Comparison of ENCODE assay signal across 14 cellular contexts in the genomic region with DNA sequence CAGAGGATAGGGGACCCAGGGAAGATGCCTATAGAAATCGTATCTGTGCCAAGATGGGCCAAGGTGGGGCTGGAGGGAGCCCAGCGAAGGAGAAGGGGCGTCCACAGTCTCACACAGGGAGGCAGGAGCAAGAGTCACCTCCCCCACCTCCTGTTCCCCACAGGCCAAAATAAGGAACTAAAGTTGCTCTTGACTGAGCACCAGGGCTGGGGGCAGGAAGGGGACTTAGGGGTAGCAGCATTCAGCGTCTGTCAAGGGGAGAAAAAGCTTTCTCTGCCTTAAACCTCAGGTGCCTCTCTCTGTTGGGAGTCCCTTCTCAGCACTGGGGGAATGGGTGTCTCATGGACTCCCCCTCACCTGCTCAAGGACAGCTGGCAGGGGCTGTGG. TPM values are rescaled to one million over a fixed set of nuclear protein-coding genes. Genes with fewer than 3 reads are reported as not detected.
DNase-seq lines count a peak whose midpoint lies in the region; ATAC-seq, FAIRE-seq and TF ChIP-seq lines count a peak whose summit lies in the region.
"Had no signal": no experiment of that assay in that cellular context is flagged by ENCODE, and none has a peak within 500 bp of the region (broad histone marks: within the 10 kb centered on the region; RNA-seq: fewer than 3 reads in every experiment).

No MANE protein-coding gene starts in this region.

- peak overlapping the region; percentile 38 for H3K4me3 Mint-ChIP-seq in activated naive CD4-positive, alpha-beta T cell treated with anti-CD3 and anti-CD28 coated beads, Interleukin-2, amount 10 ng/mL, durations not matched to agents 7 days and 5 days

- CTCF ChIA-PET in activated naive CD4-positive, alpha-beta T cell treated with anti-CD3 and anti-CD28 coated beads, Interleukin-2, amount 10 ng/mL, durations not matched to agents 7 days and 5 days (lab: Charles Lee) = no interaction called here

- peak overlapping the region; percentile 28 to 60 for H3K9ac ChIP-seq in colonic mucosa (ENCODE audit: low read depth in 2 of 2, low read length in 2 of 2)

- H3K36me3 ChIP-seq in colonic mucosa (no peaks in the 10 kb centered on the region), transverse colon (no peaks in the 10 kb centered on the region), tibial nerve (peaks cover 0 to 5% (median 0%) of the 10 kb centered on the region in 3 donors)

- H3K27me3 Mint-ChIP-seq in activated naive CD4-positive, alpha-beta T cell treated with anti-CD3 and anti-CD28 coated beads, Interleukin-2, amount 10 ng/mL, durations not matched to agents 7 days and 5 days = no peaks in the 10 kb centered on the region

- FAIRE-seq in GM19239 (lab: Jason Lieb, UNC) = no peak
- FAIRE-seq: endothelial cell of umbilical vein, islet of Langerhans had no signal

- in situ Hi-C loops in transverse colon (cut with MboI; ENCODE audit: low pct_ligation_motif_present in 1 of 4, low pct_unique_long_range_greater_than_20kb in 1 of 4, low sequenced_read_pairs in 3 of 4) = loop anchor here in 1 of 4 donors (10.0 kb wide), 1 partner anchor 77 kb away; the partner anchor contains the start of gene RABAC1

- 59 to 89% methylated on average over 3 to 4 of the region's 4 CpGs for WGBS in transverse colon (ENCODE audit: low coverage in 1 of 2), 2 donors
- 48 to 57% methylated on average over 4 of the region's 4 CpGs for WGBS in tibial nerve, 2 donors

- peaks cover 8% of the 10 kb centered on the region for H3K36me3 Mint-ChIP-seq in activated naive CD4-positive, alpha-beta T cell treated with anti-CD3 and anti-CD28 coated beads, Interleukin-2, amount 10 ng/mL, durations not matched to agents 7 days and 5 days

- H3K4me3 ChIP-seq in colonic mucosa (no peak overlapping the region), transverse colon (peak overlapping the region in 1 of 4 donors; percentile 18), tibial nerve (peak overlapping the region in 1 of 4 donors; percentile 36)

- TF ChIP-seq POLR2A in transverse colon (IDR thresholded peaks at IDR 0.05) (no peak), tibial nerve (IDR thresholded peaks at IDR 0.05) (no peak)

- H3K4me1 ChIP-seq in colonic mucosa (no peaks in the 10 kb centered on the region), transverse colon (peaks cover 0 to 22% (median 5%) of the 10 kb centered on the region in 4 donors), tibial nerve (peaks cover 0 to 6% (median 3%) of the 10 kb centered on the region in 4 donors)

- H3K4me1 Mint-ChIP-seq in activated naive CD4-positive, alpha-beta T cell treated with anti-CD3 and anti-CD28 coated beads, Interleukin-2, amount 10 ng/mL, durations not matched to agents 7 days and 5 days = peaks cover 92% of the 10 kb centered on the region

- H3K9me3 Mint-ChIP-seq in activated naive CD4-positive, alpha-beta T cell treated with anti-CD3 and anti-CD28 coated beads, Interleukin-2, amount 10 ng/mL, durations not matched to agents 7 days and 5 days = no peaks in the 10 kb centered on the region

- H3K9me3 ChIP-seq in colonic mucosa (no peaks in the 10 kb centered on the region), transverse colon (no peaks in the 10 kb centered on the region), tibial nerve (no peaks in the 10 kb centered on the region)

- no peak for DNase-seq in activated naive CD4-positive, alpha-beta T cell treated with anti-CD3 and anti-CD28 coated beads, Interleukin-2, amount 10 ng/mL, durations not matched to agents 7 days and 5 days
- DNase-seq in activated naive CD4-positive, alpha-beta T cell treated with Interleukin-2 at 50 U/mL for 16 hours = no peak
- peak; percentile 91 for DNase-seq in NOMO-1 treated with dmso at 0.1 percent for 144 hours (lab: John Stamatoyannopoulos, UW; ENCODE audit: unreplicated experiment)
- DNase-seq in colonic mucosa = no peak
- peak; percentile 37 for DNase-seq in transverse colon
- DNase-seq in GM19239 (ENCODE audit: insufficient read length, low spot score) = no peak
- no peak for DNase-seq in tibial nerve (ENCODE audit: low spot score in 2 of 2)
- DNase-seq: activated gamma-delta T cell treated with Interleukin-2 at 50 U/mL for 16 hours, SHP77 had no signal

- intact Hi-C loops in colonic mucosa (cut with DNase I) (no loop called here), transverse colon (cut with DNase I; ENCODE audit: low total_unique reads) (no loop called here)

- TF ChIP-seq EP300 in transverse colon (IDR thresholded peaks at IDR 0.05; ENCODE audit: low read depth) (no peak), tibial nerve (IDR thresholded peaks at IDR 0.05) (no peak)

- no peak for ATAC-seq in HG03460 (IDR thresholded peaks at IDR 0.05; ENCODE audit: unreplicated experiment)
- ATAC-seq: sciatic nerve had no signal

- H3K27ac ChIP-seq in colonic mucosa (peak overlapping the region; percentile 6), transverse colon (peak overlapping the region; percentile 43 to 74 (median 60)), tibial nerve (peak overlapping the region in 1 of 4 donors; percentile 75)

- TF ChIP-seq CTCF in colonic mucosa (IDR thresholded peaks at IDR 0.05) (no peak), transverse colon (IDR thresholded peaks at IDR 0.05) (no peak), tibial nerve (IDR thresholded peaks at IDR 0.05) (no peak)

- H3K27me3 ChIP-seq in colonic mucosa (no peaks in the 10 kb centered on the region), transverse colon (no peaks in the 10 kb centered on the region), tibial nerve (no peaks in the 10 kb centered on the region)

- H3K27ac Mint-ChIP-seq in activated naive CD4-positive, alpha-beta T cell treated with anti-CD3 and anti-CD28 coated beads, Interleukin-2, amount 10 ng/mL, durations not matched to agents 7 days and 5 days = peak overlapping the region; percentile 99

RNA-seq across cellular contexts. Expression of gene CD79A, which starts 0.4 kb away (rescaled TPM):
- total RNA-seq in colonic mucosa (1 to 10 TPM; 3.5 to 3.8 TPM), transverse colon (10 to 100 TPM in 1 of 4 donors, 1 to 10 TPM in 2, not detected in 1; 2.3 to 33.0 (median 8.2) TPM), tibial nerve (not detected)
- total RNA-seq: endothelial cell of umbilical vein had no signal

RNA-seq across cellular contexts. Expression of gene ARHGEF1, which starts 5.5 kb away (rescaled TPM):
- total RNA-seq in colonic mucosa (10 to 100 TPM; 64.1 to 98.7 TPM), transverse colon (100 to 1,000 TPM in 2 of 4 donors, 10 to 100 TPM in 2; 64.3 to 215 (median 113) TPM), tibial nerve (100 to 1,000 TPM in 3 of 4 donors, 10 to 100 TPM in 1; 68.4 to 225 (median 121) TPM)

RNA-seq across cellular contexts. Expression of gene RPS19, which starts 17.4 kb away (rescaled TPM):
- 1,000 to 10,000 TPM; 1,710 to 2,039 TPM for total RNA-seq in colonic mucosa
- 1,000 to 10,000 TPM in 2 of 4 donors, 100 to 1,000 TPM in 2; 595 to 1,336 (median 1,016) TPM for total RNA-seq in transverse colon
- 1,000 to 10,000 TPM in 2 of 4 donors, 100 to 1,000 TPM in 2; 835 to 1,204 (median 1,038) TPM for total RNA-seq in tibial nerve

RNA-seq across cellular contexts. Expression of gene DMRTC2, which starts 32.6 kb away (rescaled TPM):
- total RNA-seq in colonic mucosa (not detected), transverse colon (not detected), tibial nerve (not detected)
- total RNA-seq: endothelial cell of umbilical vein, M059J, sciatic nerve had no signal

RNA-seq across cellular contexts. Expression of gene LYPD4, which starts 33.0 kb away (rescaled TPM):
- total RNA-seq in colonic mucosa = not detected
- not detected for total RNA-seq in transverse colon
- total RNA-seq in tibial nerve = not detected
- total RNA-seq: endothelial cell of umbilical vein, M059J, sciatic nerve had no signal

Comparison
In these comparisons a context has a peak if more than half of its experiments do, and no peak if none do; other contexts are left out.
1. DNase-seq: peak in NOMO-1 treated with dmso at 0.1 percent for 144 hours (single experiment) and transverse colon (single experiment); none in activated naive CD4-positive, alpha-beta T cell treated with anti-CD3 and anti-CD28 coated beads, Interleukin-2, amount 10 ng/mL, durations not matched to agents 7 days and 5 days (single experiment), activated naive CD4-positive, alpha-beta T cell treated with Interleukin-2 at 50 U/mL for 16 hours (single experiment), colonic mucosa (single experiment), GM19239 (single experiment) and tibial nerve (0 of 2).